ENCODE assay signal across 1 cellular context in the genomic region with DNA sequence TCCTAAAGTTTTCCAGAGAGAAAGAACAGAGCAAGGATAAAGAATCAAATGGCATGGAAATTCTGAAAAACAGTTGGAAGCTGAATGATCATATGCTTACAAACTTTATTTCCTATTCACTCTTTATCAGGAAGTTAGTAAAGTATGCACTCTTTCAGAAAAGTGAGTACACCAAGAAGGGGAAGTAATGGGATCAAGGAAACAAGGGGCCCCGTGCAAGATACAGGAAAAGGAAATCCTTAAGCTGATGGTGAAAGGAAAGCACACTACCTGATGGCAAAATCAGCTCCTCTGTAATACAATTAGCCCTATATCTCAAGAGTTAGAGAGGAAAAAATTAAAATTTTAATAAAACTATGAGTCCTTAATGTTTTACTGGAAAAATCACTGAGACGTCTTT.
TF ChIP-seq lines count a peak whose summit lies in the region.

No MANE protein-coding gene starts in this region.

TF ChIP-seq in HepG2, 621 proteins besides CTCF, POLR2A, EP300 and RAD21:
- TF ChIP-seq ZNF546 (CRISPR knock-in tag; conservative IDR thresholded peaks at IDR 0.05) = no peak
